2 cellular contexts compared by ENCODE assay signal in the genomic region with DNA sequence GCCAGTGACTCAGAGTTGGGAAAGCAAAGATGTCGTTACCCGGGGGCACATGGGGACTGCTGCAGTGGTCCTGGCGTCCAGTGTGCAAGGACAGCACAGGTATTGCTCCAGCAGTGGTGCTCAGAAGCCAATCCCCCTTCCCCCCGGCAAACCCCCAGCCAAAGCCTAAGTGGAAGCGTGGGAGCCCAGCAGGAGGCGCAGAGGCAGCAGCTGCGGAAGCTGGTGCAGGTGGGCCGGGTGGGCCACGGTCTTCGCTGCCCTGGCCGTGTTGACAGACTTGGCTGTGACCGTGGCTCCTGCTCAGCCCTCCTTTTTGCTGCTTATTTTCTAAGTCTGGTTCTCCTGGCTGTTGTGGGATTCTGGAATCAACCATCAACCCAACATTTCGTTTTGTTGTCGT.
TF ChIP-seq lines count a peak whose summit lies in the region.

No MANE protein-coding gene starts in this region.

TF ChIP-seq in GM23338, 12 proteins besides CTCF, POLR2A, EP300 and RAD21 (continued from another document):
- TF ChIP-seq EZH2phosphoT487 (IDR thresholded peaks at IDR 0.05; ENCODE audit: unreplicated experiment) (no peak), ZNF331 (CRISPR knock-in tag; IDR thresholded peaks at IDR 0.05; ENCODE audit: low read depth) (no peak), NANOG (IDR thresholded peaks at IDR 0.05; ENCODE audit: borderline replicate concordance) (no peak)
- TF ChIP-seq, protein P1, sequence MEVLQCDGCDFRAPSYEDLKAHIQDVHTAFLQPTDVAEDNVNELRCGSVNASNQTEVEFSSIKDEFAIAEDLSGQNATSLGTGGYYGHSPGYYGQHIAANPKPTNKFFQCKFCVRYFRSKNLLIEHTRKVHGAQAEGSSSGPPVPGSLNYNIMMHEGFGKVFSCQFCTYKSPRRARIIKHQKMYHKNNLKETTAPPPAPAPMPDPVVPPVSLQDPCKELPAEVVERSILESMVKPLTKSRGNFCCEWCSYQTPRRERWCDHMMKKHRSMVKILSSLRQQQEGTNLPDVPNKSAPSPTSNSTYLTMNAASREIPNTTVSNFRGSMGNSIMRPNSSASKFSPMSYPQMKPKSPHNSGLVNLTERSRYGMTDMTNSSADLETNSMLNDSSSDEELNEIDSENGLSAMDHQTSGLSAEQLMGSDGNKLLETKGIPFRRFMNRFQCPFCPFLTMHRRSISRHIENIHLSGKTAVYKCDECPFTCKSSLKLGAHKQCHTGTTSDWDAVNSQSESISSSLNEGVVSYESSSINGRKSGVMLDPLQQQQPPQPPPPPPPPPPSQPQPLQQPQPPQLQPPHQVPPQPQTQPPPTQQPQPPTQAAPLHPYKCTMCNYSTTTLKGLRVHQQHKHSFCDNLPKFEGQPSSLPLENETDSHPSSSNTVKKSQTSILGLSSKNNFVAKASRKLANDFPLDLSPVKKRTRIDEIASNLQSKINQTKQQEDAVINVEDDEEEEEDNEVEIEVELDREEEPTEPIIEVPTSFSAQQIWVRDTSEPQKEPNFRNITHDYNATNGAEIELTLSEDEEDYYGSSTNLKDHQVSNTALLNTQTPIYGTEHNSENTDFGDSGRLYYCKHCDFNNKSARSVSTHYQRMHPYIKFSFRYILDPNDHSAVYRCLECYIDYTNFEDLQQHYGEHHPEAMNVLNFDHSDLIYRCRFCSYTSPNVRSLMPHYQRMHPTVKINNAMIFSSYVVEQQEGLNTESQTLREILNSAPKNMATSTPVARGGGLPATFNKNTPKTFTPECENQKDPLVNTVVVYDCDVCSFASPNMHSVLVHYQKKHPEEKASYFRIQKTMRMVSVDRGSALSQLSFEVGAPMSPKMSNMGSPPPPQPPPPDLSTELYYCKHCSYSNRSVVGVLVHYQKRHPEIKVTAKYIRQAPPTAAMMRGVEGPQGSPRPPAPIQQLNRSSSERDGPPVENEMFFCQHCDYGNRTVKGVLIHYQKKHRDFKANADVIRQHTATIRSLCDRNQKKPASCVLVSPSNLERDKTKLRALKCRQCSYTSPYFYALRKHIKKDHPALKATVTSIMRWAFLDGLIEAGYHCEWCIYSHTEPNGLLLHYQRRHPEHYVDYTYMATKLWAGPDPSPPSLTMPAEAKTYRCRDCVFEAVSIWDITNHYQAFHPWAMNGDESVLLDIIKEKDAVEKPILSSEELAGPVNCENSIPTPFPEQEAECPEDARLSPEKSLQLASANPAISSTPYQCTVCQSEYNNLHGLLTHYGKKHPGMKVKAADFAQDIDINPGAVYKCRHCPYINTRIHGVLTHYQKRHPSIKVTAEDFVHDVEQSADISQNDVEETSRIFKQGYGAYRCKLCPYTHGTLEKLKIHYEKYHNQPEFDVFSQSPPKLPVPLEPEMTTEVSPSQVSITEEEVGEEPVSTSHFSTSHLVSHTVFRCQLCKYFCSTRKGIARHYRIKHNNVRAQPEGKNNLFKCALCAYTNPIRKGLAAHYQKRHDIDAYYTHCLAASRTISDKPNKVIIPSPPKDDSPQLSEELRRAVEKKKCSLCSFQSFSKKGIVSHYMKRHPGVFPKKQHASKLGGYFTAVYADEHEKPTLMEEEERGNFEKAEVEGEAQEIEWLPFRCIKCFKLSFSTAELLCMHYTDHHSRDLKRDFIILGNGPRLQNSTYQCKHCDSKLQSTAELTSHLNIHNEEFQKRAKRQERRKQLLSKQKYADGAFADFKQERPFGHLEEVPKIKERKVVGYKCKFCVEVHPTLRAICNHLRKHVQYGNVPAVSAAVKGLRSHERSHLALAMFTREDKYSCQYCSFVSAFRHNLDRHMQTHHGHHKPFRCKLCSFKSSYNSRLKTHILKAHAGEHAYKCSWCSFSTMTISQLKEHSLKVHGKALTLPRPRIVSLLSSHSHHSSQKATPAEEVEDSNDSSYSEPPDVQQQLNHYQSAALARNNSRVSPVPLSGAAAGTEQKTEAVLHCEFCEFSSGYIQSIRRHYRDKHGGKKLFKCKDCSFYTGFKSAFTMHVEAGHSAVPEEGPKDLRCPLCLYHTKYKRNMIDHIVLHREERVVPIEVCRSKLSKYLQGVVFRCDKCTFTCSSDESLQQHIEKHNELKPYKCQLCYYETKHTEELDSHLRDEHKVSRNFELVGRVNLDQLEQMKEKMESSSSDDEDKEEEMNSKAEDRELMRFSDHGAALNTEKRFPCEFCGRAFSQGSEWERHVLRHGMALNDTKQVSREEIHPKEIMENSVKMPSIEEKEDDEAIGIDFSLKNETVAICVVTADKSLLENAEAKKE (CRISPR knock-in tag; IDR thresholded peaks at IDR 0.05), result no peak
TF ChIP-seq in GM23338: peak in this region for 0.

TF ChIP-seq in WTC11, 78 proteins besides CTCF, POLR2A, EP300 and RAD21 (continued from another document):
- no peak for TF ChIP-seq MAX (CRISPR knock-in tag; IDR thresholded peaks at IDR 0.05)
